9 cellular contexts compared by ENCODE assay signal in the genomic region with DNA sequence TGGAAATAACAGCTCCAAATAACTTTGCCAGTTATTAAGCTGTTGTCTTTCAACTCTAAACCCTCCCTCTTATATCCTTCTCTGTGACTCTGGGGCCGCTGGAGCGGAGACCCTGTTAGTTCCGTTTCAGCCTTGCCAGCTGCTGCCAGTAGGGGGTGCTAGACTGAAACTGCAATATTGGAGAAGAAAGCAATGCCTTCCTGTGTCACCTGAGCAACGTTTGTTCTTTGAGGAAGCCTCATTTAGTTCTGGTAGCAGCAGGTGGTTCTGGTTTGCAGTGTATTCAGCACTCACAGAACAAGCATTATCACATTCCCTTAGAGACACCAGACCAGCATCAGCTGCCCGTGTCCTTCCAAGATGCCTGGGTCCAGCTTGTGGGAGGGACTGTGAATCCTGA. TPM values are rescaled to one million over a fixed set of nuclear protein-coding genes. Genes with fewer than 3 reads are reported as not detected.
DNase-seq lines count a peak whose midpoint lies in the region; TF ChIP-seq lines count a peak whose summit lies in the region.
"Had no signal": no experiment of that assay in that cellular context is flagged by ENCODE, and none has a peak within 500 bp of the region (broad histone marks: within the 10 kb centered on the region; RNA-seq: fewer than 3 reads in every experiment).

No MANE protein-coding gene starts in this region.

- CTCF ChIA-PET in AG04450 (lab: Charles Lee), result interaction anchor here (0.6 to 1.6 kb wide), 3 partner anchors 14 to 38 kb away, joined by 3 read pairs; no protein-coding TSS in a partner anchor

- H3K4me1 ChIP-seq in OCI-LY3 (ENCODE audit: low read length), result peaks cover 12% of the 10 kb centered on the region
- H3K4me1 ChIP-seq: esophagus muscularis mucosa had no signal

- no peaks in the 10 kb centered on the region for H3K79me2 ChIP-seq in OCI-LY3 (ENCODE audit: low read length)

- H3K27ac ChIP-seq in AG04450 (ENCODE audit: low read depth, low read length) (no peak overlapping the region), OCI-LY3 (ENCODE audit: low read length) (no peak overlapping the region)
- H3K27ac ChIP-seq: esophagus muscularis mucosa had no signal

- no peak overlapping the region for H3K9ac ChIP-seq in OCI-LY3 (ENCODE audit: low read length)

- TF ChIP-seq CTCF in AG04450 (IDR thresholded peaks at IDR 0.05; ENCODE audit: low read depth, low read length) (peak; percentile 50), GM12874 (IDR thresholded peaks at IDR 0.05; ENCODE audit: insufficient read depth, low read depth, low read length) (peak; percentile 67), OCI-LY3 (IDR thresholded peaks at IDR 0.05; ENCODE audit: low read depth, low read length) (peak; percentile 93), fibroblast of villous mesenchyme (IDR thresholded peaks at IDR 0.05; ENCODE audit: insufficient read depth, low read depth, low read length) (peak; percentile 66)

- H3K4me2 ChIP-seq in OCI-LY3 (ENCODE audit: low read length), result no peak overlapping the region

- no peak overlapping the region for H3K4me3 ChIP-seq in AG04450 (ENCODE audit: low read depth, low read length)
- no peak overlapping the region for H3K4me3 ChIP-seq in OCI-LY3 (ENCODE audit: low read length)
- H3K4me3 ChIP-seq in fibroblast of villous mesenchyme (ENCODE audit: low read depth, low read length), result no peak overlapping the region
- H3K4me3 ChIP-seq: esophagus muscularis mucosa had no signal

- POLR2A ChIA-PET in AG04450 (lab: Yijun Ruan, JAX), result no interaction called here

- H3K27me3 ChIP-seq in AG04450 (ENCODE audit: control insufficient read depth, insufficient read depth, low read length) (no peaks in the 10 kb centered on the region), OCI-LY3 (ENCODE audit: low read depth, low read length) (peaks cover 11% of the 10 kb centered on the region)
- H3K27me3 ChIP-seq: esophagus muscularis mucosa had no signal

- no peaks in the 10 kb centered on the region for H4K20me1 ChIP-seq in OCI-LY3 (ENCODE audit: insufficient read depth, low read length)

- H3K36me3 ChIP-seq in OCI-LY3 (replicated peaks; ENCODE audit: low read depth, low read length), result no peaks in the 10 kb centered on the region
- H3K36me3 ChIP-seq: esophagus muscularis mucosa had no signal

- H3K9me3 ChIP-seq in AG04450 (ENCODE audit: control insufficient read depth, insufficient read depth, low read length) (no peaks in the 10 kb centered on the region), OCI-LY3 (ENCODE audit: insufficient read depth, low read length) (no peaks in the 10 kb centered on the region)
- H3K9me3 ChIP-seq: esophagus muscularis mucosa had no signal

- DNase-seq in AG04450 (ENCODE audit: low read depth, low spot score) (no peak), fibroblast of villous mesenchyme (ENCODE audit: low read depth) (no peak), cerebellum (ENCODE audit: low spot score) (no peak), NCI-H524 (lab: John Stamatoyannopoulos, UW) (no peak), NCI-H2107 (lab: John Stamatoyannopoulos, UW) (no peak)
- DNase-seq in activated CD8-positive, alpha-beta memory T cell treated with anti-CD3 and anti-CD28 coated beads for 24 hours, result no peak

- no peak overlapping the region for H2AFZ ChIP-seq in OCI-LY3 (ENCODE audit: low read depth, low read length)

RNA-seq across cellular contexts. Expression of a gene that starts 22.9 kb away (rescaled TPM):
- polyA plus RNA-seq in AG04450 (2011; rRNA removed), result 13.5 and 17.9 TPM in 2 replicates
- polyA minus RNA-seq in AG04450 (2011; rRNA and poly(A)+ RNA removed), result 55.2 and 56.7 TPM in 2 replicates
- 12.1 and 16.1 TPM in 2 replicates for total RNA-seq in fibroblast of villous mesenchyme
- 50.8 TPM for total RNA-seq in cerebellum
